ENCODE assay signal across 9 cellular contexts in the genomic region with DNA sequence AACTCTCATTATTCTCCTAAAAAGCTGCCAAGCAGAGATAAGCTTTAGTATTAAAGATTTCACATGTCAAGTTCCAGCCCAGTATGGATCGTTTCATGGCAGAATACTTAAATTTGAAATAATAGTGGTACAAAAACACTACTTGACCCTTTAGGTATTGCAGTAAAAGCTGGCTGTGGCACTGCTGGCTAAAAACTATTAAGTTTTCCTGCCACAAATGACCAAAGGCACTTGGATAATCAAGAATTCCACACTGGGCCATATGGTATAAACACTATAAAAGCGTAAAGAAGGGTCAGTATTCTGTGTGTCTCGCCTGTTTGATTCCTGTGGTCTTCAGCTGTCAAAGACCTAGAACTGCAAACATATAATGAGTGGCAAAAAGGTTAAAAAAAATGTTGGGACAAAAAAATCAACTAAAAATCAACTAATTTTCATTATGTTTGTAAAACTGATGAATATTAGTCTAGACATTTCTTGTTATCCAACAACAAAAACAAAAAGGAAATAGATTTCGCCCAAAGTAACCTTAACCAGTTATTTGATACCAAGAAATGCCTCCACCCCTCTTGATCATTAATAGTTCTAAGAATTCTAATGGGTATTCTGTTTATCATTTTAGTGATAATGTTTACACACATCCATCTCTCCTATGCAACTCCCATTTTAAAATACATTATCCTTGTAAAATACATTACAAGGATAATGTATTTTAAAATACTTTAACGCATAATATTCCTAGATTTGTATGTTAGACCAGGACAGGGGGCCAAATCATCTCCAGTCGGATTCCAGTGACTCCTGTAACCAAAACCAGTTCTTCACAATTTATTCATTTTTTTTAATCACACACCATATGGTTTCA. TPM values are rescaled to one million over a fixed set of nuclear protein-coding genes. Genes with fewer than 3 reads are reported as not detected.
DNase-seq lines count a peak whose midpoint lies in the region; ATAC-seq, FAIRE-seq and TF ChIP-seq lines count a peak whose summit lies in the region.
"Had no signal": no experiment of that assay in that cellular context is flagged by ENCODE, and none has a peak within 500 bp of the region (broad histone marks: within the 10 kb centered on the region; RNA-seq: fewer than 3 reads in every experiment).

No MANE protein-coding gene starts in this region.

- H3K9ac ChIP-seq in iPS-15b (ENCODE audit: low read depth, low read length): no peak overlapping the region

- peak overlapping the region in 1 of 2 donors; percentile 96 for H3K27ac ChIP-seq in thoracic aorta

- no peak for TF ChIP-seq POLR2A in H54 (IDR thresholded peaks at IDR 0.05; ENCODE audit: low read depth, low read length)

- peaks cover 3% of the 10 kb centered on the region for H3K27me3 Mint-ChIP-seq in activated CD8-positive, alpha-beta memory T cell treated with anti-CD3 and anti-CD28 coated beads, Interleukin-2, amount 10 ng/mL, durations not matched to agents 7 days and 5 days
- H3K27me3 Mint-ChIP-seq in activated CD4-positive, alpha-beta memory T cell treated with anti-CD3 and anti-CD28 coated beads, Interleukin-2, amount 10 ng/mL, durations not matched to agents 7 days and 5 days: peaks cover 3% of the 10 kb centered on the region

- no peak for TF ChIP-seq CTCF in thoracic aorta (IDR thresholded peaks at IDR 0.05)

- peak overlapping the region; percentile 78 for H3K4me3 Mint-ChIP-seq in activated CD8-positive, alpha-beta memory T cell treated with anti-CD3 and anti-CD28 coated beads, Interleukin-2, amount 10 ng/mL, durations not matched to agents 7 days and 5 days
- H3K4me3 Mint-ChIP-seq in activated CD4-positive, alpha-beta memory T cell treated with anti-CD3 and anti-CD28 coated beads, Interleukin-2, amount 10 ng/mL, durations not matched to agents 7 days and 5 days: peak overlapping the region; percentile 76

- peaks cover 26% of the 10 kb centered on the region for H3K4me1 Mint-ChIP-seq in activated CD8-positive, alpha-beta memory T cell treated with anti-CD3 and anti-CD28 coated beads, Interleukin-2, amount 10 ng/mL, durations not matched to agents 7 days and 5 days
- H3K4me1 Mint-ChIP-seq in activated CD4-positive, alpha-beta memory T cell treated with anti-CD3 and anti-CD28 coated beads, Interleukin-2, amount 10 ng/mL, durations not matched to agents 7 days and 5 days: peaks cover 29% of the 10 kb centered on the region

- no peaks in the 10 kb centered on the region for H3K9me3 ChIP-seq in iPS-15b (ENCODE audit: control insufficient read depth, insufficient read depth, low read length)
- no peaks in the 10 kb centered on the region for H3K9me3 ChIP-seq in thoracic aorta

- DNase-seq in activated CD8-positive, alpha-beta memory T cell treated with anti-CD3 and anti-CD28 coated beads, Interleukin-2, amount 10 ng/mL, durations not matched to agents 7 days and 5 days: no peak
- no peak for DNase-seq in activated CD8-positive, alpha-beta memory T cell treated with anti-CD3 and anti-CD28 coated beads, Interleukin-2, amount 50 U/mL, for 48 hours
- DNase-seq in activated CD4-positive, alpha-beta memory T cell treated with anti-CD3 and anti-CD28 coated beads, Interleukin-2, amount 10 ng/mL, durations not matched to agents 7 days and 5 days: no peak
- DNase-seq in thoracic aorta (ENCODE audit: low spot score) (no peak), H54 (ENCODE audit: insufficient read length, low spot score) (no peak)
- DNase-seq: cerebellar nuclear complex had no signal

- POLR2A ChIA-PET in activated CD4-positive, alpha-beta memory T cell treated with anti-CD3 and anti-CD28 coated beads, Interleukin-2, amount 10 ng/mL, durations not matched to agents 7 days and 5 days (lab: Charles Lee): interaction anchor here (1.0 to 8.2 kb wide), 7 partner anchors 20 to 511 kb away, joined by 3 to 56 read pairs (median 7); partner anchors contain the start of gene HBP1

- H3K4me3 ChIP-seq in iPS-15b (ENCODE audit: low read depth, low read length): peak overlapping the region; percentile 83
- peak overlapping the region; percentile 89 for H3K4me3 ChIP-seq in thoracic aorta

- H3K27ac Mint-ChIP-seq in activated CD8-positive, alpha-beta memory T cell treated with anti-CD3 and anti-CD28 coated beads, Interleukin-2, amount 10 ng/mL, durations not matched to agents 7 days and 5 days: peak overlapping the region; percentile 89
- H3K27ac Mint-ChIP-seq in activated CD4-positive, alpha-beta memory T cell treated with anti-CD3 and anti-CD28 coated beads, Interleukin-2, amount 10 ng/mL, durations not matched to agents 7 days and 5 days: no peak overlapping the region

- no peak for FAIRE-seq in H54 (lab: Jason Lieb, UNC)

- CTCF ChIA-PET in activated CD8-positive, alpha-beta memory T cell treated with anti-CD3 and anti-CD28 coated beads, Interleukin-2, amount 10 ng/mL, durations not matched to agents 7 days and 5 days (lab: Charles Lee): interaction anchor here (0.7 to 8.5 kb wide), 14 partner anchors 12 to 482 kb away, joined by 3 to 104 read pairs (median 5); no protein-coding TSS in a partner anchor
- CTCF ChIA-PET in activated CD4-positive, alpha-beta memory T cell treated with anti-CD3 and anti-CD28 coated beads, Interleukin-2, amount 10 ng/mL, durations not matched to agents 7 days and 5 days (lab: Charles Lee): interaction anchor here (0.6 to 8.5 kb wide), 17 partner anchors 10 to 488 kb away, joined by 3 to 146 read pairs (median 4); no protein-coding TSS in a partner anchor

- no peaks in the 10 kb centered on the region for H3K9me3 Mint-ChIP-seq in activated CD8-positive, alpha-beta memory T cell treated with anti-CD3 and anti-CD28 coated beads, Interleukin-2, amount 10 ng/mL, durations not matched to agents 7 days and 5 days (ENCODE audit: low read depth)
- H3K9me3 Mint-ChIP-seq in activated CD4-positive, alpha-beta memory T cell treated with anti-CD3 and anti-CD28 coated beads, Interleukin-2, amount 10 ng/mL, durations not matched to agents 7 days and 5 days: no peaks in the 10 kb centered on the region

- no peak for ATAC-seq in activated CD8-positive, alpha-beta memory T cell treated with anti-CD3 and anti-CD28 coated beads, Interleukin-2, amount 10 ng/mL, durations not matched to agents 7 days and 5 days
- ATAC-seq in thoracic aorta (ENCODE audit: insufficient number of reproducible peaks, low FRiP score, low read depth): no peak
- no peak for ATAC-seq in GM18867 (IDR thresholded peaks at IDR 0.05; ENCODE audit: unreplicated experiment)
- ATAC-seq in GM21526 (IDR thresholded peaks at IDR 0.05; ENCODE audit: low FRiP score, unreplicated experiment): no peak

- no peaks in the 10 kb centered on the region for H3K27me3 ChIP-seq in iPS-15b (ENCODE audit: control insufficient read depth, insufficient read depth, low read length)
- no peaks in the 10 kb centered on the region for H3K27me3 ChIP-seq in thoracic aorta (replicated peaks; ENCODE audit: insufficient read depth)

- peaks cover 8% of the 10 kb centered on the region for H3K36me3 Mint-ChIP-seq in activated CD8-positive, alpha-beta memory T cell treated with anti-CD3 and anti-CD28 coated beads, Interleukin-2, amount 10 ng/mL, durations not matched to agents 7 days and 5 days
- H3K36me3 Mint-ChIP-seq in activated CD4-positive, alpha-beta memory T cell treated with anti-CD3 and anti-CD28 coated beads, Interleukin-2, amount 10 ng/mL, durations not matched to agents 7 days and 5 days (ENCODE audit: low read depth): peaks cover 2% of the 10 kb centered on the region

- no peaks in the 10 kb centered on the region for H3K4me1 ChIP-seq in iPS-15b (ENCODE audit: control insufficient read depth, insufficient read depth, low read length)
- H3K4me1 ChIP-seq in thoracic aorta (ENCODE audit: control insufficient read depth in 1 of 2, low read depth in 2 of 2): peaks cover 22 to 35% of the 10 kb centered on the region in 2 donors

- H3K36me3 ChIP-seq in iPS-15b (ENCODE audit: control insufficient read depth, insufficient read depth, low read length): no peaks in the 10 kb centered on the region
- no peaks in the 10 kb centered on the region for H3K36me3 ChIP-seq in thoracic aorta

RNA-seq across cellular contexts. Expression of gene CCDC71L, which starts 2.2 kb away (rescaled TPM):
- 10 to 100 TPM; 23.4 to 24.8 TPM for total RNA-seq in activated CD8-positive, alpha-beta memory T cell treated with anti-CD3 and anti-CD28 coated beads, Interleukin-2, amount 10 ng/mL, durations not matched to agents 7 days and 5 days
- total RNA-seq in activated CD4-positive, alpha-beta memory T cell treated with anti-CD3 and anti-CD28 coated beads, Interleukin-2, amount 10 ng/mL, durations not matched to agents 7 days and 5 days: 10 to 100 TPM; 22.1 to 25.5 TPM
- total RNA-seq in thoracic aorta: 100 to 1,000 TPM in 1 of 2 donors, 10 to 100 TPM in 1; 57.9 to 101 TPM
